In the genomic region with DNA sequence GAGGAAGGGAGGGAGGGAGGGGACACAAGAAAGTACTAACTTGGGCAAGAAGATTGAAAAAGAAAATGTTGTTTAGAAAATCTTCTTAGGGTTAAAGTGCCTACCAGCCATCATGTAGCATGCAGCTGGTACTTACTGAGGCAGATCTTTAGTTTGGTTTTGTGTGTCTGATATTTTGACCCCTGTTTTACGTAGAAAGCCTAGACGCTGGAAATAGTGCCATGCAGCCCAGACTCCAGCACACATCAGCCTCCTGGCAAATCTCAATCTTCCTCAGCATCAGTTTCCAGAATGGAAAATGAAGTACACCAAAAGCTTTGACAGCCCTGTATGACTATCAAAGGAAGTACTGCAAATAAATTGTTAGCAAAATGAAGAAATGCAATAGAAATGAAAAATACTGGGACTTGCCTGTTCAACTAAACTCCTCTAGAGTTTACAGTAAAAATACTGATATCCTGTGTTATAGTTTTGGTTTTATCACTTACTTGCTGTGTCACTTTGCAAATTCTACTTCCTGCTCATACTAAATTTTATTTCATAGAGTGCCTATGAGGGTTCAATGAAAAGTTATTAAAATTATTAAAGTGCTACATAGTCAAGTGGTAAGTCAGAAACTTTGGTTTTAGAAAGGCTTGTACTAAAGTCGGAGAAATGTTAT, we compare ENCODE assay signal across 25 cellular contexts. TPM values are rescaled to one million over a fixed set of nuclear protein-coding genes. Genes with fewer than 3 reads are reported as not detected.
A peak's percentile ranks its signal among the peaks of the same experiment; 100 is the strongest.
DNase-seq lines count a peak whose midpoint lies in the region; ATAC-seq and TF ChIP-seq lines count a peak whose summit lies in the region.
"Had no signal": no experiment of that assay in that cellular context is flagged by ENCODE, and none has a peak within 500 bp of the region (broad histone marks: within the 10 kb centered on the region; RNA-seq: fewer than 3 reads in every experiment).

No MANE protein-coding gene starts in this region.

- peak overlapping the region; percentile 29 for H3K4me3 Mint-ChIP-seq in activated CD8-positive, alpha-beta memory T cell treated with anti-CD3 and anti-CD28 coated beads, Interleukin-2, amount 10 ng/mL, durations not matched to agents 7 days and 5 days
- H3K4me3 Mint-ChIP-seq in CD8-positive, alpha-beta memory T cell: peak overlapping the region; percentile 62 to 81 (median 73)
- no peak overlapping the region for H3K4me3 Mint-ChIP-seq in activated CD8-positive, alpha-beta T cell treated with anti-CD3 and anti-CD28 coated beads, Interleukin-2, amount 10 ng/mL, durations not matched to agents 7 days and 5 days
- peak overlapping the region; percentile 88 for H3K4me3 Mint-ChIP-seq in natural killer cell
- no peak overlapping the region for H3K4me3 Mint-ChIP-seq in activated T-helper 17 cell treated with anti-CD3 and anti-CD28 coated beads, Interleukin-2, amount 50 U/mL, for 72 hours
- H3K4me3 Mint-ChIP-seq: brain; stimulated activated naive CD8-positive, alpha-beta T cell treated with anti-CD3 and anti-CD28 coated beads, Interleukin-15, amount 100 ng/mL, for 72 hours had no signal

- peaks cover 13% of the 10 kb centered on the region for H3K4me1 ChIP-seq in CD8-positive, alpha-beta memory T cell (ENCODE audit: insufficient read depth, low read length)
- H3K4me1 ChIP-seq in lower lobe of right lung: peaks cover 13% of the 10 kb centered on the region

- no peaks in the 10 kb centered on the region for H3K27me3 ChIP-seq in CD8-positive, alpha-beta memory T cell (ENCODE audit: insufficient read depth, low read length, poor library complexity, severe bottlenecking)
- H3K27me3 ChIP-seq in lower lobe of right lung (ENCODE audit: low read depth): no peaks in the 10 kb centered on the region
- H3K27me3 ChIP-seq: right atrium auricular region had no signal

- H3K36me3 ChIP-seq in CD8-positive, alpha-beta memory T cell (ENCODE audit: insufficient read depth, low read length): no peaks in the 10 kb centered on the region
- H3K36me3 ChIP-seq in lower lobe of right lung: no peaks in the 10 kb centered on the region
- H3K36me3 ChIP-seq: right atrium auricular region had no signal

- ATAC-seq in activated CD8-positive, alpha-beta memory T cell treated with anti-CD3 and anti-CD28 coated beads, Interleukin-2, amount 10 ng/mL, durations not matched to agents 7 days and 5 days: peak; percentile 23
- ATAC-seq in activated CD8-positive, alpha-beta T cell treated with anti-CD3 and anti-CD28 coated beads, Interleukin-2, amount 10 ng/mL, durations not matched to agents 7 days and 5 days: no peak
- ATAC-seq in natural killer cell (peak; percentile 83 to 90 (median 83)), lower lobe of right lung (no peak)
- no peak for ATAC-seq in activated T-helper 17 cell treated with anti-CD3 and anti-CD28 coated beads, Interleukin-2, amount 50 U/mL, for 72 hours (replicated peaks)
- ATAC-seq: stimulated activated naive CD8-positive, alpha-beta T cell treated with anti-CD3 and anti-CD28 coated beads, Interleukin-15, amount 100 ng/mL, for 72 hours had no signal

- H3K9me3 ChIP-seq in CD8-positive, alpha-beta memory T cell (ENCODE audit: low read length): no peaks in the 10 kb centered on the region
- H3K9me3 ChIP-seq in lower lobe of right lung: no peaks in the 10 kb centered on the region
- H3K9me3 ChIP-seq: right atrium auricular region had no signal

- H3K27me3 Mint-ChIP-seq in activated CD8-positive, alpha-beta memory T cell treated with anti-CD3 and anti-CD28 coated beads, Interleukin-2, amount 10 ng/mL, durations not matched to agents 7 days and 5 days: no peaks in the 10 kb centered on the region
- H3K27me3 Mint-ChIP-seq in CD8-positive, alpha-beta memory T cell: no peaks in the 10 kb centered on the region
- no peaks in the 10 kb centered on the region for H3K27me3 Mint-ChIP-seq in activated CD8-positive, alpha-beta T cell treated with anti-CD3 and anti-CD28 coated beads, Interleukin-2, amount 10 ng/mL, durations not matched to agents 7 days and 5 days (ENCODE audit: low read depth)
- no peaks in the 10 kb centered on the region for H3K27me3 Mint-ChIP-seq in natural killer cell (ENCODE audit: low read depth in 2 of 2)
- no peaks in the 10 kb centered on the region for H3K27me3 Mint-ChIP-seq in activated T-helper 17 cell treated with anti-CD3 and anti-CD28 coated beads, Interleukin-2, amount 50 U/mL, for 72 hours
- H3K27me3 Mint-ChIP-seq: brain; stimulated activated naive CD8-positive, alpha-beta T cell treated with anti-CD3 and anti-CD28 coated beads, Interleukin-15, amount 100 ng/mL, for 72 hours had no signal

- no peak for TF ChIP-seq CTCF in natural killer cell (IDR thresholded peaks at IDR 0.05)
- TF ChIP-seq CTCF in lower lobe of right lung (IDR thresholded peaks at IDR 0.05): no peak

- H3K27ac ChIP-seq in CD8-positive, alpha-beta memory T cell (ENCODE audit: low read depth, low read length): no peak overlapping the region
- no peak overlapping the region for H3K27ac ChIP-seq in lower lobe of right lung
- H3K27ac ChIP-seq: PC-9, VCaP had no signal

- H3K27ac Mint-ChIP-seq in activated CD8-positive, alpha-beta memory T cell treated with anti-CD3 and anti-CD28 coated beads, Interleukin-2, amount 10 ng/mL, durations not matched to agents 7 days and 5 days: peak overlapping the region; percentile 79
- H3K27ac Mint-ChIP-seq in CD8-positive, alpha-beta memory T cell: peak overlapping the region; percentile 71 to 93 (median 83)
- H3K27ac Mint-ChIP-seq in activated CD8-positive, alpha-beta T cell treated with anti-CD3 and anti-CD28 coated beads, Interleukin-2, amount 10 ng/mL, durations not matched to agents 7 days and 5 days: peak overlapping the region; percentile 30
- H3K27ac Mint-ChIP-seq in natural killer cell: peak overlapping the region; percentile 82 to 88
- H3K27ac Mint-ChIP-seq in activated T-helper 17 cell treated with anti-CD3 and anti-CD28 coated beads, Interleukin-2, amount 50 U/mL, for 72 hours: no peak overlapping the region
- H3K27ac Mint-ChIP-seq: brain; stimulated activated naive CD8-positive, alpha-beta T cell treated with anti-CD3 and anti-CD28 coated beads, Interleukin-15, amount 100 ng/mL, for 72 hours had no signal

- peaks cover 55% of the 10 kb centered on the region for H3K36me3 Mint-ChIP-seq in activated CD8-positive, alpha-beta memory T cell treated with anti-CD3 and anti-CD28 coated beads, Interleukin-2, amount 10 ng/mL, durations not matched to agents 7 days and 5 days
- peaks cover 0 to 20% (median 14%) of the 10 kb centered on the region in 3 donors for H3K36me3 Mint-ChIP-seq in CD8-positive, alpha-beta memory T cell
- peaks cover 46% of the 10 kb centered on the region for H3K36me3 Mint-ChIP-seq in activated CD8-positive, alpha-beta T cell treated with anti-CD3 and anti-CD28 coated beads, Interleukin-2, amount 10 ng/mL, durations not matched to agents 7 days and 5 days (ENCODE audit: low read depth)
- no peaks in the 10 kb centered on the region for H3K36me3 Mint-ChIP-seq in natural killer cell
- peaks cover 29% of the 10 kb centered on the region for H3K36me3 Mint-ChIP-seq in activated T-helper 17 cell treated with anti-CD3 and anti-CD28 coated beads, Interleukin-2, amount 50 U/mL, for 72 hours (ENCODE audit: low read depth)

- POLR2A ChIA-PET in CD8-positive, alpha-beta memory T cell (lab: Charles Lee): no interaction called here
- POLR2A ChIA-PET in activated CD8-positive, alpha-beta T cell treated with anti-CD3 and anti-CD28 coated beads, Interleukin-2, amount 10 ng/mL, durations not matched to agents 7 days and 5 days (lab: Charles Lee): interaction anchor here (0.8 kb wide), 1 partner anchor 553 kb away, joined by 3 read pairs; no protein-coding TSS in a partner anchor

- CTCF ChIA-PET in activated CD8-positive, alpha-beta memory T cell treated with anti-CD3 and anti-CD28 coated beads, Interleukin-2, amount 10 ng/mL, durations not matched to agents 7 days and 5 days (lab: Charles Lee): interaction anchor here (0.7 kb wide), 1 partner anchor 72 kb away, joined by 4 read pairs; no protein-coding TSS in a partner anchor
- CTCF ChIA-PET in CD8-positive, alpha-beta memory T cell (lab: Charles Lee): no interaction called here
- CTCF ChIA-PET in activated CD8-positive, alpha-beta T cell treated with anti-CD3 and anti-CD28 coated beads, Interleukin-2, amount 10 ng/mL, durations not matched to agents 7 days and 5 days (lab: Charles Lee): no interaction called here

- H3K9me3 Mint-ChIP-seq in activated CD8-positive, alpha-beta memory T cell treated with anti-CD3 and anti-CD28 coated beads, Interleukin-2, amount 10 ng/mL, durations not matched to agents 7 days and 5 days (ENCODE audit: low read depth): no peaks in the 10 kb centered on the region
- no peaks in the 10 kb centered on the region for H3K9me3 Mint-ChIP-seq in CD8-positive, alpha-beta memory T cell
- no peaks in the 10 kb centered on the region for H3K9me3 Mint-ChIP-seq in activated CD8-positive, alpha-beta T cell treated with anti-CD3 and anti-CD28 coated beads, Interleukin-2, amount 10 ng/mL, durations not matched to agents 7 days and 5 days (ENCODE audit: insufficient read depth)
- H3K9me3 Mint-ChIP-seq in natural killer cell: no peaks in the 10 kb centered on the region
- H3K9me3 Mint-ChIP-seq in activated T-helper 17 cell treated with anti-CD3 and anti-CD28 coated beads, Interleukin-2, amount 50 U/mL, for 72 hours: no peaks in the 10 kb centered on the region
- H3K9me3 Mint-ChIP-seq: stimulated activated naive CD8-positive, alpha-beta T cell treated with anti-CD3 and anti-CD28 coated beads, Interleukin-15, amount 100 ng/mL, for 72 hours had no signal

- H3K4me3 ChIP-seq in CD8-positive, alpha-beta memory T cell (ENCODE audit: low read length): no peak overlapping the region
- H3K4me3 ChIP-seq in lower lobe of right lung: no peak overlapping the region
- H3K4me3 ChIP-seq: PC-9, right atrium auricular region had no signal

- peaks cover 34% of the 10 kb centered on the region for H3K4me1 Mint-ChIP-seq in activated CD8-positive, alpha-beta memory T cell treated with anti-CD3 and anti-CD28 coated beads, Interleukin-2, amount 10 ng/mL, durations not matched to agents 7 days and 5 days
- H3K4me1 Mint-ChIP-seq in CD8-positive, alpha-beta memory T cell: peaks cover 46 to 70% (median 69%) of the 10 kb centered on the region in 3 donors
- H3K4me1 Mint-ChIP-seq in activated CD8-positive, alpha-beta T cell treated with anti-CD3 and anti-CD28 coated beads, Interleukin-2, amount 10 ng/mL, durations not matched to agents 7 days and 5 days (ENCODE audit: low read depth): peaks cover 37% of the 10 kb centered on the region
- peaks cover 89% of the 10 kb centered on the region in 2 donors for H3K4me1 Mint-ChIP-seq in natural killer cell
- H3K4me1 Mint-ChIP-seq in activated T-helper 17 cell treated with anti-CD3 and anti-CD28 coated beads, Interleukin-2, amount 50 U/mL, for 72 hours: peaks cover 17% of the 10 kb centered on the region

- DNase-seq in activated CD8-positive, alpha-beta memory T cell treated with anti-CD3 and anti-CD28 coated beads, Interleukin-2, amount 10 ng/mL, durations not matched to agents 7 days and 5 days: no peak
- no peak for DNase-seq in activated CD8-positive, alpha-beta memory T cell treated with anti-CD3 and anti-CD28 coated beads for 24 hours
- no peak for DNase-seq in CD8-positive, alpha-beta memory T cell
- DNase-seq in activated CD8-positive, alpha-beta T cell treated with anti-CD3 and anti-CD28 coated beads, Interleukin-2, amount 10 ng/mL, durations not matched to agents 7 days and 5 days: no peak
- DNase-seq in natural killer cell: no peak
- no peak for DNase-seq in lower lobe of right lung
- no peak for DNase-seq in NCI-H2227 (lab: John Stamatoyannopoulos, UW; ENCODE audit: unreplicated experiment)
- DNase-seq: activated CD4-positive, alpha-beta T cell treated with anti-CD3 and anti-CD28 coated beads for 48 hours; activated CD8-positive, alpha-beta memory T cell treated with anti-CD3 and anti-CD28 coated beads, Interleukin-2, amount 50 U/mL, for 4 hours; hippocampal formation; IMR-90; mammary epithelial cell; NCI-H1436 treated with DMSO at 0.1 percent for 48 hours; NCI-H2081 treated with DMSO at 0.1 percent for 48 hours; NCI-H345; NCI-H69; PC-9; stimulated activated CD4-positive, alpha-beta T cell treated with anti-CD3 and anti-CD28 coated beads, Interleukin-2, amount 100 ng/mL, for 24 hours; stimulated activated naive CD8-positive, alpha-beta T cell treated with anti-CD3 and anti-CD28 coated beads, Interleukin-15, amount 100 ng/mL, for 72 hours; T1000 had no signal

- intact Hi-C loops in natural killer cell (cut with micrococcal nuclease) (loop anchor here (1.0 kb wide), 1 partner anchor 8 kb away; no protein-coding TSS in a partner anchor), lower lobe of right lung (cut with DNase I) (no loop called here)

RNA-seq across cellular contexts. Expression of a gene that starts 7.4 kb away (rescaled TPM):
- 10 to 100 TPM; 50.5 to 65.1 TPM for total RNA-seq in activated CD8-positive, alpha-beta memory T cell treated with anti-CD3 and anti-CD28 coated beads, Interleukin-2, amount 10 ng/mL, durations not matched to agents 7 days and 5 days
- total RNA-seq in CD8-positive, alpha-beta memory T cell: 10 to 100 TPM; 18.7 to 21.4 TPM
- polyA plus RNA-seq in CD8-positive, alpha-beta memory T cell: 63.1 TPM
- 10 to 100 TPM; 46.8 to 53.0 TPM for total RNA-seq in activated CD8-positive, alpha-beta T cell treated with anti-CD3 and anti-CD28 coated beads, Interleukin-2, amount 10 ng/mL, durations not matched to agents 7 days and 5 days
- total RNA-seq in natural killer cell: 100 to 1,000 TPM; 118 to 160 (median 132) TPM
- 28.0 TPM for total RNA-seq in lower lobe of right lung
- 10 to 100 TPM; 42.0 to 66.8 TPM for total RNA-seq in activated T-helper 17 cell treated with anti-CD3 and anti-CD28 coated beads, Interleukin-2, amount 50 U/mL, for 72 hours

RNA-seq across cellular contexts. Expression of a gene that starts 36.6 kb away (rescaled TPM):
- not detected for total RNA-seq in activated CD8-positive, alpha-beta memory T cell treated with anti-CD3 and anti-CD28 coated beads, Interleukin-2, amount 10 ng/mL, durations not matched to agents 7 days and 5 days
- not detected for total RNA-seq in CD8-positive, alpha-beta memory T cell
- not detected for polyA plus RNA-seq in CD8-positive, alpha-beta memory T cell
- not detected for total RNA-seq in activated CD8-positive, alpha-beta T cell treated with anti-CD3 and anti-CD28 coated beads, Interleukin-2, amount 10 ng/mL, durations not matched to agents 7 days and 5 days
- total RNA-seq in natural killer cell: not detected
- not detected for total RNA-seq in lower lobe of right lung
- not detected for total RNA-seq in activated T-helper 17 cell treated with anti-CD3 and anti-CD28 coated beads, Interleukin-2, amount 50 U/mL, for 72 hours
- total RNA-seq: Daoy, IMR-90, mammary epithelial cell, PC-9, right atrium auricular region had no signal
- polyA plus RNA-seq: IMR-90, mammary epithelial cell had no signal

Comparison
In these comparisons a context has a peak if more than half of its experiments do, and no peak if none do; other contexts are left out.
1. ATAC-seq: peak in activated CD8-positive, alpha-beta memory T cell treated with anti-CD3 and anti-CD28 coated beads, Interleukin-2, amount 10 ng/mL, durations not matched to agents 7 days and 5 days (single experiment) and natural killer cell (3 of 3); none in activated CD8-positive, alpha-beta T cell treated with anti-CD3 and anti-CD28 coated beads, Interleukin-2, amount 10 ng/mL, durations not matched to agents 7 days and 5 days (single experiment), lower lobe of right lung (0 of 2) and activated T-helper 17 cell treated with anti-CD3 and anti-CD28 coated beads, Interleukin-2, amount 50 U/mL, for 72 hours (single experiment).
2. H3K4me3 Mint-ChIP-seq: peak in activated CD8-positive, alpha-beta memory T cell treated with anti-CD3 and anti-CD28 coated beads, Interleukin-2, amount 10 ng/mL, durations not matched to agents 7 days and 5 days (single experiment), CD8-positive, alpha-beta memory T cell (7 of 7) and natural killer cell (single experiment); none in activated CD8-positive, alpha-beta T cell treated with anti-CD3 and anti-CD28 coated beads, Interleukin-2, amount 10 ng/mL, durations not matched to agents 7 days and 5 days (single experiment) and activated T-helper 17 cell treated with anti-CD3 and anti-CD28 coated beads, Interleukin-2, amount 50 U/mL, for 72 hours (single experiment).